ENCODE assay signal across 2 cellular contexts in the genomic region with DNA sequence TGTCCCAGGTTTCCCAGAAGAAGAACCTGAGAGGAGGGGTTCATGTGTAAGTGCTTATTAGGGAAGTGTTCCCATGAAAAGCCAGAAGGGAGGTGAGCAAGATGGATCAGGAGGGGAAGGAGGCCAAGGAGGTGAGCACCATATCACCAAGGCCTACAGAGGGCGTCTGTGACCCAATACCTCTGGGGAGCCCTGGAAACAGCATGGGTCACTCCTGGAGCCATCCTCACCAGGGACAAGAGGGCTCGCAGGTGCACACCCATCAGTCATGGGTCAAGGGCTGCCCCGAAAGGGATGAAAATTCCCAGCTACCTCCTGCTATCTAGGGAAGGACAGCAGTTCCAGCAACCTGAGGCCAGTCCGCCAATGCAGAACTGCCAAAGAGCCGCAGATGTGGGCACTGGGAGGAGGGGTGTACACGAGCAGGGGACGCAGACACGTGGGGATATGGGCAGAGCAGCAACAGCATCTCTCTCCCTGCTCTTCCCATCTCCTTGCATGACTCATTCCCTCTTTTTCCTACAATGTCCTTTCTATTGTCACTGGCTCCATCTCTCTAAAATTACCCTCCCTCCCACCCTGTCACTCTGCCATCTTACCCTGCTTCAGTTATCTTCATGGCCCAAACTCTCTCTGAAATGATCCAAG.
A peak's percentile ranks its signal among the peaks of the same experiment; 100 is the strongest.
TF ChIP-seq lines count a peak whose summit lies in the region.

No MANE protein-coding gene starts in this region.

TF ChIP-seq in GM23338, 12 proteins besides CTCF, POLR2A, EP300 and RAD21 (continues in another document):
- TF ChIP-seq REST (IDR thresholded peaks at IDR 0.05; ENCODE audit: unreplicated experiment) (no peak), ZNF331 (CRISPR knock-in tag; IDR thresholded peaks at IDR 0.05; ENCODE audit: low read depth) (no peak), JUNB (IDR thresholded peaks at IDR 0.05; ENCODE audit: unreplicated experiment) (no peak), CREB1 (CRISPR knock-in tag; IDR thresholded peaks at IDR 0.05; ENCODE audit: low read depth) (no peak), ZNF462 (CRISPR knock-in tag; IDR thresholded peaks at IDR 0.05) (no peak), POLR2AphosphoS5 (IDR thresholded peaks at IDR 0.05; ENCODE audit: low read depth) (no peak), NANOG (IDR thresholded peaks at IDR 0.05; ENCODE audit: borderline replicate concordance) (no peak), STAT1 (IDR thresholded peaks at IDR 0.05; ENCODE audit: unreplicated experiment) (no peak), EZH2phosphoT487 (IDR thresholded peaks at IDR 0.05; ENCODE audit: unreplicated experiment) (no peak)

TF ChIP-seq in K562, 482 proteins besides CTCF, POLR2A, EP300 and RAD21:
- TF ChIP-seq SMC3 (conservative IDR thresholded peaks at IDR 0.05; ENCODE audit: insufficient read depth, low read depth, low read length) = 0 out of 2 replicates have a peak, but pooled peaks have one; percentile 19
- no peak for TF ChIP-seq ARID1B (IDR thresholded peaks at IDR 0.05)
